In genomic region chr6:44075137-44076015, GRCh38 we compare ENCODE assay signal across 1 cellular context.
A peak's percentile ranks its signal among the peaks of the same experiment; 100 is the strongest.
TF ChIP-seq lines count a peak whose summit lies in the region.

No MANE protein-coding gene starts in this region.

TF ChIP-seq in HepG2, 621 proteins besides CTCF, POLR2A, EP300 and RAD21 (continued from another document and continues in another):
- TF ChIP-seq, protein P1, sequence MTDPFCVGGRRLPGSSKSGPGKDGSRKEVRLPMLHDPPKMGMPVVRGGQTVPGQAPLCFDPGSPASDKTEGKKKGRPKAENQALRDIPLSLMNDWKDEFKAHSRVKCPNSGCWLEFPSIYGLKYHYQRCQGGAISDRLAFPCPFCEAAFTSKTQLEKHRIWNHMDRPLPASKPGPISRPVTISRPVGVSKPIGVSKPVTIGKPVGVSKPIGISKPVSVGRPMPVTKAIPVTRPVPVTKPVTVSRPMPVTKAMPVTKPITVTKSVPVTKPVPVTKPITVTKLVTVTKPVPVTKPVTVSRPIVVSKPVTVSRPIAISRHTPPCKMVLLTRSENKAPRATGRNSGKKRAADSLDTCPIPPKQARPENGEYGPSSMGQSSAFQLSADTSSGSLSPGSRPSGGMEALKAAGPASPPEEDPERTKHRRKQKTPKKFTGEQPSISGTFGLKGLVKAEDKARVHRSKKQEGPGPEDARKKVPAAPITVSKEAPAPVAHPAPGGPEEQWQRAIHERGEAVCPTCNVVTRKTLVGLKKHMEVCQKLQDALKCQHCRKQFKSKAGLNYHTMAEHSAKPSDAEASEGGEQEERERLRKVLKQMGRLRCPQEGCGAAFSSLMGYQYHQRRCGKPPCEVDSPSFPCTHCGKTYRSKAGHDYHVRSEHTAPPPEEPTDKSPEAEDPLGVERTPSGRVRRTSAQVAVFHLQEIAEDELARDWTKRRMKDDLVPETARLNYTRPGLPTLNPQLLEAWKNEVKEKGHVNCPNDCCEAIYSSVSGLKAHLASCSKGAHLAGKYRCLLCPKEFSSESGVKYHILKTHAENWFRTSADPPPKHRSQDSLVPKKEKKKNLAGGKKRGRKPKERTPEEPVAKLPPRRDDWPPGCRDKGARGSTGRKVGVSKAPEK (CRISPR knock-in tag; IDR thresholded peaks at IDR 0.05; ENCODE audit: borderline replicate concordance), result 0 out of 2 replicates have a peak, but pooled peaks have one; percentile 22
- TF ChIP-seq ASH2L (IDR thresholded peaks at IDR 0.05; ENCODE audit: insufficient read length, low read depth, low read length) (no peak), HOXA7 (CRISPR knock-in tag; IDR thresholded peaks at IDR 0.05) (no peak), RBAK (CRISPR knock-in tag; IDR thresholded peaks at IDR 0.05) (no peak), ZNF510 (CRISPR knock-in tag; IDR thresholded peaks at IDR 0.05; ENCODE audit: low read depth) (peak; percentile 26; the same call in 1 of the 2 replicates), ZSCAN12 (CRISPR knock-in tag; IDR thresholded peaks at IDR 0.05) (no peak), ZSCAN30 (CRISPR knock-in tag; IDR thresholded peaks at IDR 0.05) (no peak), RFX1 (IDR thresholded peaks at IDR 0.05) (no peak), ZNF556 (CRISPR knock-in tag; IDR thresholded peaks at IDR 0.05; ENCODE audit: borderline replicate concordance) (peak; percentile 64; the same call in 1 of the 2 replicates), SP5 (CRISPR knock-in tag; IDR thresholded peaks at IDR 0.05; ENCODE audit: borderline replicate concordance, low read depth) (peak; percentile 98), ZNF768 (CRISPR knock-in tag; IDR thresholded peaks at IDR 0.05) (no peak), ATF3 (CRISPR knock-in tag; IDR thresholded peaks at IDR 0.05) (no peak), POLR2AphosphoS5 (IDR thresholded peaks at IDR 0.05; ENCODE audit: low read depth, low read length) (peak; percentile 76; the same call in 1 of the 2 replicates), ARNT2 (CRISPR knock-in tag; IDR thresholded peaks at IDR 0.05; ENCODE audit: low read depth) (no peak; the same call in 1 of the 2 replicates), ZMYM4 (CRISPR knock-in tag; IDR thresholded peaks at IDR 0.05) (peak; percentile 22; the same call in 1 of the 2 replicates), KLF6 (CRISPR knock-in tag; IDR thresholded peaks at IDR 0.05) (no peak), TOE1 (CRISPR knock-in tag; IDR thresholded peaks at IDR 0.05) (no peak), KAT7 (CRISPR knock-in tag; IDR thresholded peaks at IDR 0.05; ENCODE audit: borderline replicate concordance) (no peak), ZNF703 (CRISPR knock-in tag; IDR thresholded peaks at IDR 0.05; ENCODE audit: borderline replicate concordance) (no peak), SRF (IDR thresholded peaks at IDR 0.05; ENCODE audit: low read depth, low read length) (no peak), HOXA9 (CRISPR knock-in tag; IDR thresholded peaks at IDR 0.05; ENCODE audit: borderline replicate concordance) (no peak), POLR2G (IDR thresholded peaks at IDR 0.05; ENCODE audit: low read depth, low read length) (peak; percentile 77), GATAD2A (CRISPR knock-in tag; IDR thresholded peaks at IDR 0.05) (no peak), MLLT10 (CRISPR knock-in tag; IDR thresholded peaks at IDR 0.05) (no peak), ZNF354B (CRISPR knock-in tag; IDR thresholded peaks at IDR 0.05) (peak; percentile 73), ZFP90 (CRISPR knock-in tag; IDR thresholded peaks at IDR 0.05; ENCODE audit: borderline replicate concordance) (no peak; the same call in 1 of the 2 replicates), ARID5B (CRISPR knock-in tag; IDR thresholded peaks at IDR 0.05) (peak; percentile 83), DPF2 (CRISPR knock-in tag; IDR thresholded peaks at IDR 0.05; ENCODE audit: borderline replicate concordance, low read depth) (peak; percentile 78), NFRKB (IDR thresholded peaks at IDR 0.05) (no peak), ZNF451 (CRISPR knock-in tag; IDR thresholded peaks at IDR 0.05) (no peak; the same call in 1 of the 2 replicates), PHF20 (CRISPR knock-in tag; IDR thresholded peaks at IDR 0.05) (no peak), ZNF792 (CRISPR knock-in tag; IDR thresholded peaks at IDR 0.05) (peak; percentile 80; the same call in 1 of the 2 replicates), NFE2L1 (CRISPR knock-in tag; IDR thresholded peaks at IDR 0.05; ENCODE audit: borderline replicate concordance) (no peak), ZNF713 (CRISPR knock-in tag; IDR thresholded peaks at IDR 0.05) (0 out of 2 replicates have a peak, but pooled peaks have one; percentile 89), DMAP1 (CRISPR knock-in tag; IDR thresholded peaks at IDR 0.05) (no peak), ATRX (CRISPR knock-in tag; IDR thresholded peaks at IDR 0.05; ENCODE audit: borderline replicate concordance) (no peak), REPIN1 (CRISPR knock-in tag; IDR thresholded peaks at IDR 0.05; ENCODE audit: borderline replicate concordance, low read depth) (no peak), ZNF350 (CRISPR knock-in tag; IDR thresholded peaks at IDR 0.05; ENCODE audit: borderline replicate concordance, low read depth) (no peak; the same call in 1 of the 2 replicates), ZNF34 (CRISPR knock-in tag; IDR thresholded peaks at IDR 0.05; ENCODE audit: borderline replicate concordance) (no peak), IKZF1 (IDR thresholded peaks at IDR 0.05) (no peak), ELK4 (CRISPR knock-in tag; IDR thresholded peaks at IDR 0.05; ENCODE audit: borderline replicate concordance) (no peak), KLF11 (CRISPR knock-in tag; IDR thresholded peaks at IDR 0.05) (peak; percentile 32; the same call in 1 of the 2 replicates), SNAPC5 (CRISPR knock-in tag; IDR thresholded peaks at IDR 0.05; ENCODE audit: borderline replicate concordance) (no peak), ATF7 (IDR thresholded peaks at IDR 0.05) (no peak), ATF7 (CRISPR knock-in tag; IDR thresholded peaks at IDR 0.05) (0 out of 2 replicates have a peak, but pooled peaks have one; percentile 13), IRX3 (CRISPR knock-in tag; IDR thresholded peaks at IDR 0.05; ENCODE audit: borderline replicate concordance, low read depth) (no peak), SNRNP70 (IDR thresholded peaks at IDR 0.05; ENCODE audit: low read depth, low read length) (no peak), ZNF607 (CRISPR knock-in tag; IDR thresholded peaks at IDR 0.05; ENCODE audit: borderline replicate concordance) (peak; percentile 33; the same call in 1 of the 2 replicates), AGO2 (optimal IDR thresholded peaks at IDR 0.05; ENCODE audit: low read depth, low read length) (no peak), MTF1 (CRISPR knock-in tag; IDR thresholded peaks at IDR 0.05) (no peak), ZNF143 (CRISPR knock-in tag; IDR thresholded peaks at IDR 0.05) (no peak), ZMAT3 (CRISPR knock-in tag; conservative IDR thresholded peaks at IDR 0.05) (peak; percentile 90), MTA1 (CRISPR knock-in tag; IDR thresholded peaks at IDR 0.05; ENCODE audit: borderline replicate concordance) (peak; percentile 82; the same call in 1 of the 2 replicates), ZNF230 (CRISPR knock-in tag; IDR thresholded peaks at IDR 0.05) (no peak), NFE2L2 (IDR thresholded peaks at IDR 0.05; ENCODE audit: low read length) (no peak), MXD4 (CRISPR knock-in tag; IDR thresholded peaks at IDR 0.05) (peak; percentile 63)
- TF ChIP-seq, protein P2, sequence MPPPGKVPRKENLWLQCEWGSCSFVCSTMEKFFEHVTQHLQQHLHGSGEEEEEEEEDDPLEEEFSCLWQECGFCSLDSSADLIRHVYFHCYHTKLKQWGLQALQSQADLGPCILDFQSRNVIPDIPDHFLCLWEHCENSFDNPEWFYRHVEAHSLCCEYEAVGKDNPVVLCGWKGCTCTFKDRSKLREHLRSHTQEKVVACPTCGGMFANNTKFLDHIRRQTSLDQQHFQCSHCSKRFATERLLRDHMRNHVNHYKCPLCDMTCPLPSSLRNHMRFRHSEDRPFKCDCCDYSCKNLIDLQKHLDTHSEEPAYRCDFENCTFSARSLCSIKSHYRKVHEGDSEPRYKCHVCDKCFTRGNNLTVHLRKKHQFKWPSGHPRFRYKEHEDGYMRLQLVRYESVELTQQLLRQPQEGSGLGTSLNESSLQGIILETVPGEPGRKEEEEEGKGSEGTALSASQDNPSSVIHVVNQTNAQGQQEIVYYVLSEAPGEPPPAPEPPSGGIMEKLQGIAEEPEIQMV (CRISPR knock-in tag; IDR thresholded peaks at IDR 0.05; ENCODE audit: low read depth), result no peak
- TF ChIP-seq, protein P3, sequence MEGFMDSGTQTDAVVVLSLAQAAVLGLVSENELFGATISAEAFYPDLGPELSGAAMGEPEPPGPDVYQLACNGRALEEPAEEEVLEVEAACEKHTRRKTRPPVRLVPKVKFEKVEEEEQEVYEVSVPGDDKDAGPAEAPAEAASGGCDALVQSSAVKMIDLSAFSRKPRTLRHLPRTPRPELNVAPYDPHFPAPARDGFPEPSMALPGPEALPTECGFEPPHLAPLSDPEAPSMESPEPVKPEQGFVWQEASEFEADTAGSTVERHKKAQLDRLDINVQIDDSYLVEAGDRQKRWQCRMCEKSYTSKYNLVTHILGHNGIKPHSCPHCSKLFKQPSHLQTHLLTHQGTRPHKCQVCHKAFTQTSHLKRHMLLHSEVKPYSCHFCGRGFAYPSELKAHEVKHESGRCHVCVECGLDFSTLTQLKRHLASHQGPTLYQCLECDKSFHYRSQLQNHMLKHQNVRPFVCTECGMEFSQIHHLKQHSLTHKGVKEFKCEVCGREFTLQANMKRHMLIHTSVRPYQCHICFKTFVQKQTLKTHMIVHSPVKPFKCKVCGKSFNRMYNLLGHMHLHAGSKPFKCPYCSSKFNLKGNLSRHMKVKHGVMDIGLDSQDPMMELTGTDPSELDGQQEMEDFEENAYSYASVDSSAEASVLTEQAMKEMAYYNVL (CRISPR knock-in tag; IDR thresholded peaks at IDR 0.05; ENCODE audit: borderline replicate concordance), result peak; percentile 79
- TF ChIP-seq, protein P4, sequence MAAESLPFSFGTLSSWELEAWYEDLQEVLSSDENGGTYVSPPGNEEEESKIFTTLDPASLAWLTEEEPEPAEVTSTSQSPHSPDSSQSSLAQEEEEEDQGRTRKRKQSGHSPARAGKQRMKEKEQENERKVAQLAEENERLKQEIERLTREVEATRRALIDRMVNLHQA (CRISPR knock-in tag; IDR thresholded peaks at IDR 0.05), result no peak
- TF ChIP-seq, protein P5, sequence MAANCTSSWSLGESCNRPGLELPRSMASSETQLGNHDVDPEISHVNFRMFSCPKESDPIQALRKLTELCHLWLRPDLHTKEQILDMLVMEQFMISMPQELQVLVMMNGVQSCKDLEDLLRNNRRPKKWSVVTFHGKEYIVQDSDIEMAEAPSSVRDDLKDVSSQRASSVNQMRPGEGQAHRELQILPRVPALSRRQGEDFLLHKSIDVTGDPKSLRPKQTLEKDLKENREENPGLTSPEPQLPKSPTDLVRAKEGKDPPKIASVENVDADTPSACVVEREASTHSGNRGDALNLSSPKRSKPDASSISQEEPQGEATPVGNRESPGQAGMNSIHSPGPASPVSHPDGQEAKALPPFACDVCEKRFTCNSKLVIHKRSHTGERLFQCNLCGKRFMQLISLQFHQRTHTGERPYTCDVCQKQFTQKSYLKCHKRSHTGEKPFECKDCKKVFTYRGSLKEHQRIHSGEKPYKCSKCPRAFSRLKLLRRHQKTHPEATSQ (CRISPR knock-in tag; IDR thresholded peaks at IDR 0.05; ENCODE audit: borderline replicate concordance), result peak; percentile 63; the same call in 1 of the 2 replicates
- TF ChIP-seq, protein P6, sequence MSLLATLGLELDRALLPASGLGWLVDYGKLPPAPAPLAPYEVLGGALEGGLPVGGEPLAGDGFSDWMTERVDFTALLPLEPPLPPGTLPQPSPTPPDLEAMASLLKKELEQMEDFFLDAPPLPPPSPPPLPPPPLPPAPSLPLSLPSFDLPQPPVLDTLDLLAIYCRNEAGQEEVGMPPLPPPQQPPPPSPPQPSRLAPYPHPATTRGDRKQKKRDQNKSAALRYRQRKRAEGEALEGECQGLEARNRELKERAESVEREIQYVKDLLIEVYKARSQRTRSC (CRISPR knock-in tag; IDR thresholded peaks at IDR 0.05; ENCODE audit: low read depth), result no peak
